ENCODE assay signal across 8 cellular contexts in genomic region chr3:125055165-125055912, GRCh38. TPM values are rescaled to one million over a fixed set of nuclear protein-coding genes. Genes with fewer than 3 reads are reported as not detected.
DNase-seq lines count a peak whose midpoint lies in the region; ATAC-seq and TF ChIP-seq lines count a peak whose summit lies in the region.

No MANE protein-coding gene starts in this region.

- peak overlapping the region; percentile 87 for H3K27ac ChIP-seq in fibroblast of lung (ENCODE audit: insufficient read depth, low read length)

- peaks cover 42% of the 10 kb centered on the region for H3K4me1 Mint-ChIP-seq in activated CD8-positive, alpha-beta T cell treated with anti-CD3 and anti-CD28 coated beads for 36 hours (ENCODE audit: low read depth)
- peaks cover 60% of the 10 kb centered on the region for H3K4me1 Mint-ChIP-seq in osteocyte (ENCODE audit: unreplicated experiment)

- peaks cover 44% of the 10 kb centered on the region for H3K79me2 ChIP-seq in fibroblast of lung (ENCODE audit: control insufficient read depth, insufficient read depth, low read length)

- H3K4me3 ChIP-seq in BE2C (ENCODE audit: low read depth, low read length) (peak overlapping the region; percentile 82), fibroblast of lung (replicated peaks in 1 of 4; ENCODE audit: control extremely low read depth in 1 of 4, insufficient read depth in 1 of 4, low read depth in 3 of 4, low read length in 4 of 4) (peak overlapping the region; percentile 65 to 97 (median 84))

- peak overlapping the region; percentile 77 for H3K27ac Mint-ChIP-seq in activated CD8-positive, alpha-beta T cell treated with anti-CD3 and anti-CD28 coated beads for 36 hours
- H3K27ac Mint-ChIP-seq in osteocyte (ENCODE audit: unreplicated experiment) = peak overlapping the region; percentile 92

- H3K9ac ChIP-seq in fibroblast of lung (ENCODE audit: insufficient read depth, low read length) = peak overlapping the region; percentile 85

- H3K36me3 ChIP-seq in BE2C (no peaks in the 10 kb centered on the region), fibroblast of lung (ENCODE audit: control insufficient read depth, insufficient read depth, low read length) (peaks cover 2% of the 10 kb centered on the region)

- TF ChIP-seq CTCF in BE2C (IDR thresholded peaks at IDR 0.05; ENCODE audit: low read depth, low read length) (no peak), fibroblast of lung (conservative IDR thresholded peaks at IDR 0.05 in 1 of 2, IDR thresholded peaks at IDR 0.05 in 1 of 2; ENCODE audit: low read depth in 1 of 2, low read length in 2 of 2) (no peak), osteocyte (IDR thresholded peaks at IDR 0.05) (no peak)
- no peak for TF ChIP-seq CTCF in activated CD8-positive, alpha-beta T cell treated with anti-CD3 and anti-CD28 coated beads for 36 hours (IDR thresholded peaks at IDR 0.05)

- H3K4me1 ChIP-seq in BE2C = peaks cover 8% of the 10 kb centered on the region
- H3K4me1 ChIP-seq in fibroblast of lung (ENCODE audit: control insufficient read depth, extremely low read depth, insufficient read depth, low read length) = peaks cover 28% of the 10 kb centered on the region

- no peaks in the 10 kb centered on the region for H4K20me1 ChIP-seq in fibroblast of lung (ENCODE audit: control insufficient read depth, extremely low read depth, insufficient read depth, low read length)

- peaks cover 4% of the 10 kb centered on the region for H3K27me3 Mint-ChIP-seq in activated CD8-positive, alpha-beta T cell treated with anti-CD3 and anti-CD28 coated beads for 36 hours
- no peaks in the 10 kb centered on the region for H3K27me3 Mint-ChIP-seq in osteocyte (ENCODE audit: unreplicated experiment)

- H3K9me3 ChIP-seq in BE2C (no peaks in the 10 kb centered on the region), fibroblast of lung (ENCODE audit: control insufficient read depth, insufficient read depth, low read depth, low read length) (no peaks in the 10 kb centered on the region)

- peak; percentile 42 for ATAC-seq in GM19324 (IDR thresholded peaks at IDR 0.05; ENCODE audit: low FRiP score, unreplicated experiment)
- ATAC-seq in HG03439 (IDR thresholded peaks at IDR 0.05; ENCODE audit: unreplicated experiment) = peak; percentile 24
- peak; percentile 2 for ATAC-seq in activated CD8-positive, alpha-beta T cell treated with anti-CD3 and anti-CD28 coated beads for 36 hours

- DNase-seq in BE2C (peak; percentile 61), fibroblast of lung (ENCODE audit: low read depth in 2 of 2) (no peak), osteocyte (ENCODE audit: extremely low spot score, unreplicated experiment) (no peak), NCI-H2196 (lab: John Stamatoyannopoulos, UW; ENCODE audit: unreplicated experiment) (no peak), OCI-M1 (lab: John Stamatoyannopoulos, UW) (no peak)
- DNase-seq in activated CD8-positive, alpha-beta T cell treated with anti-CD3 and anti-CD28 coated beads for 36 hours = peak; percentile 31

- CTCF ChIA-PET in activated CD8-positive, alpha-beta T cell treated with anti-CD3 and anti-CD28 coated beads for 36 hours (lab: Charles Lee) = interaction anchor here (0.7 kb wide), 1 partner anchor 177 kb away, joined by 3 read pairs; no protein-coding TSS in a partner anchor

- peaks cover 5% of the 10 kb centered on the region for H3K36me3 Mint-ChIP-seq in activated CD8-positive, alpha-beta T cell treated with anti-CD3 and anti-CD28 coated beads for 36 hours (ENCODE audit: low read depth)
- peaks cover 4% of the 10 kb centered on the region for H3K36me3 Mint-ChIP-seq in osteocyte (ENCODE audit: unreplicated experiment)

- H3K4me2 ChIP-seq in fibroblast of lung (ENCODE audit: extremely low read depth, insufficient read depth, low read length) = peak overlapping the region; percentile 92

- H2AFZ ChIP-seq in fibroblast of lung (ENCODE audit: low read length) = no peak overlapping the region

- H3K27me3 ChIP-seq in BE2C (no peaks in the 10 kb centered on the region), fibroblast of lung (ENCODE audit: control insufficient read depth, insufficient read depth, low read length) (no peaks in the 10 kb centered on the region)

- H3K9me3 Mint-ChIP-seq in activated CD8-positive, alpha-beta T cell treated with anti-CD3 and anti-CD28 coated beads for 36 hours = no peaks in the 10 kb centered on the region
- no peaks in the 10 kb centered on the region for H3K9me3 Mint-ChIP-seq in osteocyte (ENCODE audit: unreplicated experiment)

- H3K4me3 Mint-ChIP-seq in activated CD8-positive, alpha-beta T cell treated with anti-CD3 and anti-CD28 coated beads for 36 hours = peak overlapping the region; percentile 78
- H3K4me3 Mint-ChIP-seq in osteocyte (ENCODE audit: unreplicated experiment) = peak overlapping the region; percentile 91

- intact Hi-C loops in activated CD8-positive, alpha-beta T cell treated with anti-CD3 and anti-CD28 coated beads for 36 hours (cut with micrococcal nuclease) = loop anchor here (10.0 kb wide), 1 partner anchor 299 kb away; no protein-coding TSS in a partner anchor

- POLR2A ChIA-PET in activated CD8-positive, alpha-beta T cell treated with anti-CD3 and anti-CD28 coated beads for 36 hours (lab: Charles Lee) = interaction anchor here (0.6 kb wide), 1 partner anchor 91 kb away, joined by 3 read pairs; no protein-coding TSS in a partner anchor

RNA-seq across cellular contexts. Expression of gene HEG1, which starts 0.5 kb away (rescaled TPM):
- polyA plus RNA-seq in BE2C (2012; ENCODE audit: insufficient read depth, insufficient read length, low read depth) = 7.1 TPM
- total RNA-seq in activated CD8-positive, alpha-beta T cell treated with anti-CD3 and anti-CD28 coated beads for 36 hours = 10 to 100 TPM; 24.5 to 25.8 TPM
- total RNA-seq in fibroblast of lung (69.9 and 137 TPM in 2 replicates), osteocyte (123 and 129 TPM in 2 replicates)
- 167 and 305 TPM in 2 replicates for polyA plus RNA-seq in fibroblast of lung
- polyA plus RNA-seq in fibroblast of lung (2012) = 103 and 232 TPM in 2 replicates
- 597 and 854 TPM in 2 replicates for polyA minus RNA-seq in fibroblast of lung (ENCODE audit: low replicate concordance)

Comparison
In these comparisons a context has a peak if more than half of its experiments do, and no peak if none do; other contexts are left out.
1. DNase-seq: peak in BE2C (single experiment) and activated CD8-positive, alpha-beta T cell treated with anti-CD3 and anti-CD28 coated beads for 36 hours (single experiment); none in fibroblast of lung (0 of 2), osteocyte (single experiment), NCI-H2196 (single experiment) and OCI-M1 (single experiment).
2. Peak in every context shown above with its lines, with median percentiles within 50 percentile points of each other: ATAC-seq.